ENCODE assay signal across 15 cellular contexts in genomic region chr11:85946221-85946620, GRCh38.
DNase-seq lines count a peak whose midpoint lies in the region; ATAC-seq, FAIRE-seq and TF ChIP-seq lines count a peak whose summit lies in the region.
"Had no signal": no experiment of that assay in that cellular context is flagged by ENCODE, and none has a peak within 500 bp of the region (broad histone marks: within the 10 kb centered on the region; RNA-seq: fewer than 3 reads in every experiment).

No MANE protein-coding gene starts in this region.

- H3K36me3 ChIP-seq in Karpas-422 (ENCODE audit: insufficient read depth, low read length) (no peaks in the 10 kb centered on the region), mammary epithelial cell (ENCODE audit: insufficient read depth, low read length) (no peaks in the 10 kb centered on the region), mucosa of descending colon (ENCODE audit: low read depth) (no peaks in the 10 kb centered on the region)
- H3K36me3 ChIP-seq: ascending aorta, gastroesophageal sphincter had no signal

- H3K27me3 ChIP-seq in Karpas-422 (ENCODE audit: low read length) = no peaks in the 10 kb centered on the region
- H3K27me3 ChIP-seq in mammary epithelial cell (ENCODE audit: insufficient read depth, low read length) = no peaks in the 10 kb centered on the region
- H3K27me3 ChIP-seq: ascending aorta, gastroesophageal sphincter had no signal

- H3K79me2 ChIP-seq in Karpas-422 (ENCODE audit: low read length) = no peaks in the 10 kb centered on the region
- no peaks in the 10 kb centered on the region for H3K79me2 ChIP-seq in mammary epithelial cell (ENCODE audit: insufficient read depth, low read length)

- H3K27ac ChIP-seq in Karpas-422 (ENCODE audit: low read length) (no peak overlapping the region), mammary epithelial cell (ENCODE audit: insufficient read depth, low read depth, low read length) (no peak overlapping the region)
- H3K27ac ChIP-seq: psoas muscle had no signal

- CTCF ChIA-PET in mammary epithelial cell (lab: Charles Lee; ENCODE audit: low non-redundant PET) = interaction anchor here (0.6 kb wide), 2 partner anchors 141 to 647 kb away, joined by 3 read pairs; no protein-coding TSS in a partner anchor

- H3K9me3 ChIP-seq in Karpas-422 (ENCODE audit: low read length) (peaks cover 4% of the 10 kb centered on the region; the same call in 1 of the 2 replicates), mammary epithelial cell (replicated peaks; ENCODE audit: insufficient read depth, low read length) (no peaks in the 10 kb centered on the region), mucosa of descending colon (no peaks in the 10 kb centered on the region)
- H3K9me3 ChIP-seq: ascending aorta, gastroesophageal sphincter, psoas muscle had no signal

- H3K9me2 ChIP-seq in Karpas-422 (replicated peaks; ENCODE audit: insufficient read depth, low read length) = no peaks in the 10 kb centered on the region

- dilution Hi-C loops in mammary epithelial cell (cut with HindIII; ENCODE audit: low sequenced_read_pairs) = no loop called here

- TF ChIP-seq CTCF in mammary epithelial cell (conservative IDR thresholded peaks at IDR 0.05 in 1 of 2, IDR thresholded peaks at IDR 0.05 in 1 of 2; ENCODE audit: extremely low read depth in 1 of 2, insufficient read depth in 1 of 2, low read depth in 1 of 2, low read length in 2 of 2) (peak in 1 of 2 donors; percentile 12), mucosa of descending colon (IDR thresholded peaks at IDR 0.05) (no peak)

- H3K4me1 ChIP-seq in Karpas-422 (ENCODE audit: low read length) = peaks cover 21% of the 10 kb centered on the region
- peaks cover 25% of the 10 kb centered on the region for H3K4me1 ChIP-seq in mammary epithelial cell (ENCODE audit: insufficient read depth, low read length)
- H3K4me1 ChIP-seq in mucosa of descending colon (ENCODE audit: low read depth) = no peaks in the 10 kb centered on the region

- peak overlapping the region; percentile 0; the same call in 1 of the 2 replicates for H2AFZ ChIP-seq in Karpas-422 (ENCODE audit: low read length)
- H2AFZ ChIP-seq in mammary epithelial cell (ENCODE audit: low read depth, low read length) = no peak overlapping the region

- peak; percentile 22 for ATAC-seq in mucosa of descending colon
- no peak for ATAC-seq in HG02588 (IDR thresholded peaks at IDR 0.05; ENCODE audit: unreplicated experiment)
- ATAC-seq: gastroesophageal sphincter, psoas muscle had no signal

- no TSS peak for BruUV-seq in mammary epithelial cell (replicated peaks; lab: Mats Ljungman, UMichigan)

- no peak overlapping the region for H3K4me3 ChIP-seq in Karpas-422 (ENCODE audit: low read length)
- H3K4me3 ChIP-seq in mammary epithelial cell (replicated peaks in 1 of 3; ENCODE audit: insufficient read depth in 1 of 3, low read depth in 2 of 3, low read length in 3 of 3) = no peak overlapping the region
- no peak overlapping the region for H3K4me3 ChIP-seq in mucosa of descending colon
- H3K4me3 ChIP-seq: ascending aorta, gastroesophageal sphincter, psoas muscle had no signal

- H3K9ac ChIP-seq in Karpas-422 (ENCODE audit: low read length) (no peak overlapping the region), mammary epithelial cell (ENCODE audit: insufficient read depth, low read length) (no peak overlapping the region)

- in situ Hi-C loops in mammary epithelial cell (cut with MboI; ENCODE audit: low sequenced_read_pairs in 2 of 2) = loop anchor here in 1 of 2 donors (25.0 kb wide), 1 partner anchor 466 kb away; no protein-coding TSS in a partner anchor

- intact Hi-C loops in mammary epithelial cell (cut with micrococcal nuclease) = no loop called here
- intact Hi-C loops in mucosa of descending colon (cut with DNase I, micrococcal nuclease) = loop anchor here in 1 of 2 donors (10.0 kb wide), 1 partner anchor 269 kb away; no protein-coding TSS in a partner anchor

- DNase-seq in EH (ENCODE audit: low read depth) (peak; percentile 62), Karpas-422 (peak; percentile 68), mammary epithelial cell (peak; percentile 37), mucosa of descending colon (no peak), HTR-8/SVneo (ENCODE audit: insufficient read length, low spot score) (no peak), NCI-H1436 treated with DMSO at 0.1 percent for 48 hours (lab: John Stamatoyannopoulos, UW) (no peak)
- DNase-seq: CD4-positive, alpha-beta T cell; NCI-H1048; NCI-H345; psoas muscle; stimulated activated CD4-positive, alpha-beta T cell treated with anti-CD3 and anti-CD28 coated beads, Interleukin-4, amount 100 ng/mL, for 1 hour had no signal

- H3K4me2 ChIP-seq in Karpas-422 (ENCODE audit: low read depth, low read length, poor library complexity, severe bottlenecking) (no peak overlapping the region), mammary epithelial cell (ENCODE audit: insufficient read depth, low read depth, low read length) (no peak overlapping the region)

- H4K20me1 ChIP-seq in Karpas-422 (ENCODE audit: insufficient read depth, low read depth, low read length) (no peaks in the 10 kb centered on the region), mammary epithelial cell (ENCODE audit: insufficient read depth, low read length) (no peaks in the 10 kb centered on the region)

- FAIRE-seq in HTR-8/SVneo (lab: Jason Lieb, UNC) = no peak
- FAIRE-seq: keratinocyte had no signal

Comparison
In these comparisons a context has a peak if more than half of its experiments do, and no peak if none do; other contexts are left out.
1. DNase-seq: peak in EH (single experiment), Karpas-422 (single experiment) and mammary epithelial cell (single experiment); none in mucosa of descending colon (0 of 3), HTR-8/SVneo (single experiment) and NCI-H1436 treated with DMSO at 0.1 percent for 48 hours (single experiment).